8 cellular contexts compared by ENCODE assay signal in genomic region chr6:131627724-131628682, GRCh38. TPM values are rescaled to one million over a fixed set of nuclear protein-coding genes. Genes with fewer than 3 reads are reported as not detected.
DNase-seq lines count a peak whose midpoint lies in the region; ATAC-seq and TF ChIP-seq lines count a peak whose summit lies in the region.

MED23 (minus strand) TSS chr6:131628242; CDS start chr6:131628049, 193 bp downstream.

- peak within 1 kb of the TSS; percentile 97 for H3K27ac Mint-ChIP-seq in progenitor cell of endocrine pancreas

- DNase-seq in GM13977 (ENCODE audit: low spot score) (peak; percentile 81), NCI-H146 treated with DMSO at 0.1 percent for 48 hours (lab: John Stamatoyannopoulos, UW; ENCODE audit: unreplicated experiment) (peak; percentile 96), amniotic stem cell (lab: John Stamatoyannopoulos, UW) (peak; percentile 87), left cardiac atrium (peak; percentile 95), progenitor cell of endocrine pancreas (ENCODE audit: low spot score, unreplicated experiment) (peak; percentile 97), ureter (ENCODE audit: low spot score) (peak; percentile 97)

- in situ Hi-C loops in GM13977 (cut with MboI; ENCODE audit: low pct_unique_long_range_greater_than_20kb, low sequenced_read_pairs, unreplicated experiment), result no loop called here

- H3K4me1 Mint-ChIP-seq in progenitor cell of endocrine pancreas (ENCODE audit: low read depth), result peaks cover 9% of the 10 kb centered on the region

- TF ChIP-seq CTCF in GM13977 (IDR thresholded peaks at IDR 0.05; ENCODE audit: extremely low read depth, insufficient read depth, missing control alignments) (peak; percentile 100), progenitor cell of endocrine pancreas (IDR thresholded peaks at IDR 0.05; ENCODE audit: unreplicated experiment) (peak; percentile 99)

- intact Hi-C loops in T-helper 1 cell treated with Interleukin-12 subunit alpha and Interleukin-12 subunit beta and Interleukin-4 antibody, amounts not matched to agents 30 ng/mL and 1 ng/mL, for 36 hours (cut with micrococcal nuclease), result loop anchor here (1.0 to 5.0 kb wide), 18 partner anchors 12 to 1607 kb away; partner anchors contain the start of genes AKAP7, ENPP1, EPB41L2 and RPS12
- intact Hi-C loops in left cardiac atrium (cut with DNase I), result no loop called here

- H3K4me3 Mint-ChIP-seq in progenitor cell of endocrine pancreas (ENCODE audit: low read depth), result peak within 1 kb of the TSS; percentile 90

- no peaks in the 10 kb centered on the region for H3K9me3 Mint-ChIP-seq in progenitor cell of endocrine pancreas (ENCODE audit: low read depth)

- peaks cover 3% of the 10 kb centered on the region for H3K27me3 Mint-ChIP-seq in progenitor cell of endocrine pancreas

- ATAC-seq in HG02884 (IDR thresholded peaks at IDR 0.05; ENCODE audit: unreplicated experiment) (peak; percentile 98), left cardiac atrium (peak; percentile 96 to 97)

- H3K36me3 Mint-ChIP-seq in progenitor cell of endocrine pancreas (ENCODE audit: insufficient read depth), result peaks cover 4% of the 10 kb centered on the region

RNA-seq across cellular contexts. Expression of gene MED23, which starts in this region (rescaled TPM):
- 38.2 and 40.1 TPM in 2 replicates for total RNA-seq in T-helper 1 cell treated with Interleukin-12 subunit alpha and Interleukin-12 subunit beta and Interleukin-4 antibody, amounts not matched to agents 30 ng/mL and 1 ng/mL, for 36 hours
- total RNA-seq in left cardiac atrium (10 to 100 TPM; 12.5 to 15.1 TPM), progenitor cell of endocrine pancreas (36.2 and 39.4 TPM in 2 replicates), ureter (37.7 TPM)

Comparison
In these comparisons a context has a peak if more than half of its experiments do, and no peak if none do; other contexts are left out.
1. Peak in every context shown above with its lines: DNase-seq and ATAC-seq.